2 cellular contexts compared by ENCODE assay signal in genomic region chr10:75600833-75601232, GRCh38.
TF ChIP-seq lines count a peak whose summit lies in the region.

No MANE protein-coding gene starts in this region.

TF ChIP-seq in GM23338, 12 proteins besides CTCF, POLR2A, EP300 and RAD21:
- TF ChIP-seq ETS1 (IDR thresholded peaks at IDR 0.05) (no peak), ZNF331 (CRISPR knock-in tag; IDR thresholded peaks at IDR 0.05; ENCODE audit: low read depth) (no peak), ZNF114 (CRISPR knock-in tag; IDR thresholded peaks at IDR 0.05) (no peak), ZNF462 (CRISPR knock-in tag; IDR thresholded peaks at IDR 0.05) (no peak), POLR2AphosphoS5 (IDR thresholded peaks at IDR 0.05; ENCODE audit: low read depth) (no peak), STAT1 (IDR thresholded peaks at IDR 0.05; ENCODE audit: unreplicated experiment) (no peak), NANOG (IDR thresholded peaks at IDR 0.05; ENCODE audit: borderline replicate concordance) (no peak), REST (IDR thresholded peaks at IDR 0.05; ENCODE audit: unreplicated experiment) (no peak), EZH2 (IDR thresholded peaks at IDR 0.05; ENCODE audit: low read depth, unreplicated experiment) (no peak), CREB1 (CRISPR knock-in tag; IDR thresholded peaks at IDR 0.05; ENCODE audit: low read depth) (no peak), JUNB (IDR thresholded peaks at IDR 0.05; ENCODE audit: unreplicated experiment) (no peak), EZH2phosphoT487 (IDR thresholded peaks at IDR 0.05; ENCODE audit: unreplicated experiment) (no peak)

TF ChIP-seq in H1, 55 proteins besides CTCF, POLR2A, EP300 and RAD21 (continued from another document):
- TF ChIP-seq SUZ12 (IDR thresholded peaks at IDR 0.05; ENCODE audit: low read length): no peak
- no peak for TF ChIP-seq SP2 (IDR thresholded peaks at IDR 0.05; ENCODE audit: low read length)
